In genomic region chr2:77567723-77568122, GRCh38 we compare ENCODE assay signal across 19 cellular contexts. TPM values are rescaled to one million over a fixed set of nuclear protein-coding genes. Genes with fewer than 3 reads are reported as not detected.
"Had no signal": no experiment of that assay in that cellular context is flagged by ENCODE, and none has a peak within 500 bp of the region (broad histone marks: within the 10 kb centered on the region; RNA-seq: fewer than 3 reads in every experiment).

No MANE protein-coding gene starts in this region.

- H3K27ac ChIP-seq: heart left ventricle, left lung, psoas muscle, stomach, thoracic aorta had no signal

- DNase-seq: activated CD4-positive, alpha-beta T cell treated with anti-CD3 and anti-CD28 coated beads, Interleukin-2, amount 50 U/mL, for 4 hours; activated CD4-positive, CD25-positive, alpha-beta regulatory T cell treated with anti-CD3 and anti-CD28 coated beads, Interleukin-2, amount 50 U/mL, for 72 hours; activated naive CD4-positive, alpha-beta T cell; activated naive CD8-positive, alpha-beta T cell treated with anti-CD3 and anti-CD28 coated beads, Interleukin-2, amount 10 ng/mL, durations not matched to agents 7 days and 5 days; activated T-cell treated with anti-CD3 and anti-CD28 coated beads for 4 hours; effector memory CD8-positive, alpha-beta T cell; foreskin melanocyte; heart left ventricle; left lung; occipital lobe; psoas muscle; stimulated activated CD4-positive, alpha-beta T cell treated with anti-CD3 and anti-CD28 coated beads, Interleukin-1b, Interleukin-23, amount 100 ng/mL, for 48 hours; stomach; T-cell; T1000 had no signal

- H3K27me3 ChIP-seq: heart left ventricle, left lung, stomach had no signal

- H3K9me3 ChIP-seq: heart left ventricle, left lung, psoas muscle, stomach, thoracic aorta had no signal

- ATAC-seq: effector memory CD8-positive, alpha-beta T cell; heart left ventricle; left lung; natural killer cell treated with Interleukin-12 subunit alpha and Interleukin-12 subunit beta and Interleukin-15 and Interleukin-18, amount 100 ng/mL, for 72 hours; psoas muscle; sciatic nerve; T-cell had no signal

- H3K36me3 ChIP-seq: heart left ventricle, left lung, stomach, thoracic aorta had no signal

- H3K4me1 ChIP-seq: heart left ventricle, left lung, psoas muscle, stomach had no signal

- H3K4me3 ChIP-seq: heart left ventricle, left lung, psoas muscle, stomach, thoracic aorta had no signal

RNA-seq across cellular contexts. Expression of gene LRRTM4, which starts 45.5 kb away (rescaled TPM):
- total RNA-seq: activated naive CD8-positive, alpha-beta T cell treated with anti-CD3 and anti-CD28 coated beads, Interleukin-2, amount 10 ng/mL, durations not matched to agents 7 days and 5 days; fibroblast of lung; natural killer cell treated with Interleukin-12 subunit alpha and Interleukin-12 subunit beta and Interleukin-15 and Interleukin-18, amount 100 ng/mL, for 72 hours; T-cell; thoracic aorta had no signal
